Comparison of ENCODE assay signal across 8 cellular contexts in genomic region chr2:64522843-64523428, GRCh38. TPM values are rescaled to one million over a fixed set of nuclear protein-coding genes. Genes with fewer than 3 reads are reported as not detected.
DNase-seq lines count a peak whose midpoint lies in the region; ATAC-seq and TF ChIP-seq lines count a peak whose summit lies in the region.

No MANE protein-coding gene starts in this region.

- H3K79me2 ChIP-seq in KMS-11 (ENCODE audit: insufficient read depth, low read depth), result peaks cover 32% of the 10 kb centered on the region

- peak overlapping the region; percentile 77 for H2AFZ ChIP-seq in KMS-11 (ENCODE audit: low read depth)

- TF ChIP-seq CTCF in KMS-11 (conservative IDR thresholded peaks at IDR 0.05; ENCODE audit: low read depth, low read length) (peak; percentile 94), Peyer's patch (IDR thresholded peaks at IDR 0.05) (peak; percentile 79 to 97 (median 88)), neural crest cell (conservative IDR thresholded peaks at IDR 0.05) (peak; percentile 94), stomach (IDR thresholded peaks at IDR 0.05) (peak in 5 of 7 experiments; percentile 75 to 92 (median 82))

- WGBS in stomach, 5 donors, result 0 to 1% (median 1%) methylated on average over 16 of the region's 16 CpGs

- H3K9ac ChIP-seq in KMS-11, result peak overlapping the region; percentile 61

- H3K27me3 ChIP-seq in KMS-11 (ENCODE audit: insufficient read depth, low read depth) (no peaks in the 10 kb centered on the region), Peyer's patch (no peaks in the 10 kb centered on the region), stomach (no peaks in the 10 kb centered on the region)

- no peaks in the 10 kb centered on the region for H3K9me3 Mint-ChIP-seq in activated T-cell treated with anti-CD3 and anti-CD28 coated beads, Interleukin-2, amount 50 U/mL, for 72 hours
- no peaks in the 10 kb centered on the region for H3K9me3 Mint-ChIP-seq in neural crest cell

- H3K36me3 ChIP-seq in KMS-11 (ENCODE audit: insufficient read depth), result no peaks in the 10 kb centered on the region
- no peaks in the 10 kb centered on the region for H3K36me3 ChIP-seq in Peyer's patch
- no peaks in the 10 kb centered on the region for H3K36me3 ChIP-seq in stomach

- no peaks in the 10 kb centered on the region for H3K27me3 Mint-ChIP-seq in activated T-cell treated with anti-CD3 and anti-CD28 coated beads, Interleukin-2, amount 50 U/mL, for 72 hours (ENCODE audit: low read depth)
- H3K27me3 Mint-ChIP-seq in neural crest cell (ENCODE audit: low read depth), result no peaks in the 10 kb centered on the region

- H4K20me1 ChIP-seq in KMS-11 (ENCODE audit: insufficient read depth), result no peaks in the 10 kb centered on the region

- peak; percentile 21 to 25 for ATAC-seq in activated T-cell treated with anti-CD3 and anti-CD28 coated beads, Interleukin-2, amount 50 U/mL, for 72 hours (replicated peaks in 1 of 2)
- ATAC-seq in GM21528 (IDR thresholded peaks at IDR 0.05; ENCODE audit: low FRiP score, unreplicated experiment), result no peak

- TF ChIP-seq POLR2A in Peyer's patch (IDR thresholded peaks at IDR 0.05), result no peak
- TF ChIP-seq POLR2A in stomach (IDR thresholded peaks at IDR 0.05), result no peak

- intact Hi-C loops in stomach (cut with DNase I; ENCODE audit: low total_unique reads), result no loop called here

- no peak overlapping the region for H3K4me3 ChIP-seq in KMS-11 (IDR thresholded peaks at IDR 0.05; ENCODE audit: insufficient read depth, low read depth, low read length)
- H3K4me3 ChIP-seq in Peyer's patch, result peak overlapping the region; percentile 65 to 97 (median 92)
- H3K4me3 ChIP-seq in stomach, result peak overlapping the region; percentile 65 to 97 (median 92)

- in situ Hi-C loops in Caki2 (cut with HindIII; ENCODE audit: low pct_unique_long_range_greater_than_20kb, low sequenced_read_pairs), result no loop called here

- DNase-seq in Caki2 (ENCODE audit: low read depth), result peak; percentile 71
- peak in 2 of 3 donors; percentile 81 to 88 for DNase-seq in Peyer's patch
- peak; percentile 75 to 77 for DNase-seq in activated T-cell treated with anti-CD3 and anti-CD28 coated beads, Interleukin-2, amount 50 U/mL, for 72 hours
- peak; percentile 80 for DNase-seq in fibroblast of gingiva (ENCODE audit: low read depth)
- peak; percentile 57 for DNase-seq in neural crest cell (ENCODE audit: low read depth, low spot score)
- peak; percentile 69 for DNase-seq in stomach

- peaks cover 27% of the 10 kb centered on the region for H3K4me1 ChIP-seq in KMS-11 (ENCODE audit: low read depth, poor library complexity, severe bottlenecking)
- H3K4me1 ChIP-seq in Peyer's patch, result peaks cover 0 to 8% (median 3%) of the 10 kb centered on the region in 4 donors
- H3K4me1 ChIP-seq in stomach, result peaks cover 3 to 46% (median 31%) of the 10 kb centered on the region in 4 donors

- H3K4me2 ChIP-seq in KMS-11, result peak overlapping the region; percentile 94

- peaks cover 7 to 9% of the 10 kb centered on the region in 2 donors for H3K36me3 Mint-ChIP-seq in activated T-cell treated with anti-CD3 and anti-CD28 coated beads, Interleukin-2, amount 50 U/mL, for 72 hours (ENCODE audit: insufficient read depth in 2 of 2)
- H3K36me3 Mint-ChIP-seq in neural crest cell (ENCODE audit: low read depth), result no peaks in the 10 kb centered on the region

- peak overlapping the region; percentile 84 for H3K27ac Mint-ChIP-seq in activated T-cell treated with anti-CD3 and anti-CD28 coated beads, Interleukin-2, amount 50 U/mL, for 72 hours
- H3K27ac Mint-ChIP-seq in neural crest cell (ENCODE audit: unreplicated experiment), result peak overlapping the region; percentile 23

- TF ChIP-seq EP300 in stomach (IDR thresholded peaks at IDR 0.05), result no peak

- H3K27ac ChIP-seq in KMS-11, result peak overlapping the region; percentile 73; the same call in 1 of the 2 replicates
- peak overlapping the region; percentile 90 to 98 (median 97) for H3K27ac ChIP-seq in Peyer's patch
- H3K27ac ChIP-seq in stomach, result peak overlapping the region; percentile 55 to 99 (median 97)

- H3K4me3 Mint-ChIP-seq in activated T-cell treated with anti-CD3 and anti-CD28 coated beads, Interleukin-2, amount 50 U/mL, for 72 hours, result peak overlapping the region; percentile 98 to 99
- H3K4me3 Mint-ChIP-seq in neural crest cell, result peak overlapping the region; percentile 100

- H3K9me3 ChIP-seq in Peyer's patch (no peaks in the 10 kb centered on the region), stomach (no peaks in the 10 kb centered on the region)

- peaks cover 40% of the 10 kb centered on the region for H3K4me1 Mint-ChIP-seq in activated T-cell treated with anti-CD3 and anti-CD28 coated beads, Interleukin-2, amount 50 U/mL, for 72 hours (ENCODE audit: low read depth)
- peaks cover 21% of the 10 kb centered on the region for H3K4me1 Mint-ChIP-seq in neural crest cell

RNA-seq across cellular contexts. Expression of gene AFTPH, which starts 1.2 kb away (rescaled TPM):
- 20.1 and 23.9 TPM in 2 replicates for total RNA-seq in Caki2 (2014; rRNA removed; shearing (Covaris generic); ENCODE audit: low replicate concordance)
- total RNA-seq in Peyer's patch (10 to 100 TPM; 41.7 to 79.0 (median 69.3) TPM), neural crest cell (14.6 and 17.3 TPM in 2 replicates), stomach (10 to 100 TPM; 19.8 to 93.6 (median 46.7) TPM)
- total RNA-seq in activated T-cell treated with anti-CD3 and anti-CD28 coated beads, Interleukin-2, amount 50 U/mL, for 72 hours, result 10 to 100 TPM; 47.1 to 48.2 TPM
- polyA plus RNA-seq in stomach, result 10 to 100 TPM; 30.1 to 46.9 (median 31.1) TPM
